Comparison of ENCODE assay signal across 6 cellular contexts in the genomic region with DNA sequence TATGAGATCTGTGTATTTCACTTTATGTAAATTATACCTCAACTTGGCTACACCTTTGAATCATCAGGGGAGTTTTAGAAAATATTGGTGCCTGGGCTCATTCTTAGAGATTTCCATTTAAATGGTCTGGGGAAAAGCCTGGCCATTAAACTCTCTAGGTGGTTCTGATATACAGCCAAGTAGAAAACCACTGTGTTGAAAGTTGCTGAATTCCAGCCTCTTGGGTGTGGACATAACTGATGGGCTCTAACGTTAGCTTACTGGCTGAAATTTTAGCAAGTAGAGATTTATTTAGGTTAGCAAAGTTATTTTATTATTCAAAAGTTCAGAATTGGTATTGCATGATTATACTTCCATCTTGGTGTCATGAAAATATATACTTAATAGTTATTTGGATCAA.
"Had no signal": no experiment of that assay in that cellular context is flagged by ENCODE, and none has a peak within 500 bp of the region (broad histone marks: within the 10 kb centered on the region; RNA-seq: fewer than 3 reads in every experiment).

No MANE protein-coding gene starts in this region.

- ATAC-seq: GM23338, K562 had no signal

- H3K4me1 Mint-ChIP-seq: GM23338 had no signal

- H3K4me3 Mint-ChIP-seq: GM23338, H9 had no signal

- H3K9me3 Mint-ChIP-seq: GM23338, H9 had no signal

- DNase-seq: H9, HCEC 1CT, IMR-90, KG1 had no signal

- H3K4me3 ChIP-seq: GM23338, K562 had no signal

- H3K27ac Mint-ChIP-seq: GM23338, H9 had no signal
